In the genomic region with DNA sequence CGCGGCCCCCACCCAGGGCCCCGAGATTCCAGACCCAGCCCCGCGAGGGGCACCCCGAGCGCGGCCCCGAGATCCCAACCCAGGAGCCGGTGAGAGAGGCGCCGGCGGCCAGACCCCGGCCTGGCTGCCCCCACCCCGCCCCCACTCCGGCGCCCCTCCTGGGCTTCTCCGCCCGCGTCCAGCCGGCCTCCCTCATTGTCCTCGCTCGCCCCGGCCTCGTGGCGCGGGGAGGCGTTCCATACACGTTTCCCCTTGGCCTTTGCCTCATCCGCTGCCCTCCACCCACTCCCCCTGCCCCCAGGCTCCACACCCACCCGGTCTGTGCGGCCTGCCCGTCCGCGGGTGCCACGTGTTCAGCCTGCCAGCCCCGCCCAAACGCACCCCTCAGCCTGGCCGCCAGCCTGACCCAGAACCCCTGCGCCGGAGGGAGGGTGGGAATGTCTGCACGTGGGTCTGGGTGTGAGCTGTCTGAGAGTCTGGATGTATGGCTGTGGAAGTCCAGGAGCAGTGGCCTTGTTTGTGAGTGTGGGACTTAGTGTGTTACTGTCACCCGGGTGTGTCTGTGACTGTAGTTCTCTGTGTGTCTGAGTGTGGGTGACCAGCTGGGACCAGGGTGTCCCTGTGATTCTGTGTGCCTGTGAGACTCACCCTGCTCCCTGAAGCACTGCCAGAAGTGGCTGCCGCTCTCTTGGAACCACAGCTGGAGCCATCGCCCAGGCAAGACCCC, we compare ENCODE assay signal across 8 cellular contexts. TPM values are rescaled to one million over a fixed set of nuclear protein-coding genes. Genes with fewer than 3 reads are reported as not detected.
A peak's percentile ranks its signal among the peaks of the same experiment; 100 is the strongest.
DNase-seq lines count a peak whose midpoint lies in the region; ATAC-seq and TF ChIP-seq lines count a peak whose summit lies in the region.

No MANE protein-coding gene starts in this region.

- DNase-seq in A673 (ENCODE audit: low spot score): peak; percentile 42
- DNase-seq in GM12865 (ENCODE audit: low read depth): peak; percentile 58
- peak; percentile 75 for DNase-seq in astrocyte of the hippocampus (ENCODE audit: low read depth, low spot score)
- DNase-seq in spleen: peak; percentile 85
- DNase-seq in NCI-H1436 treated with DMSO at 0.1 percent for 48 hours (lab: John Stamatoyannopoulos, UW): no peak

- no peaks in the 10 kb centered on the region for H3K9me2 ChIP-seq in OCI-LY1 (ENCODE audit: low read depth, low read length)

- H3F3A ChIP-seq in OCI-LY1 (ENCODE audit: insufficient read depth, low read length): peaks cover 4% of the 10 kb centered on the region; the same call in 1 of the 2 replicates

- H3K9me3 ChIP-seq in A673 (ENCODE audit: low read depth, low read length, poor library complexity, severe bottlenecking): no peaks in the 10 kb centered on the region
- H3K9me3 ChIP-seq in OCI-LY1 (ENCODE audit: low read length): no peaks in the 10 kb centered on the region
- no peaks in the 10 kb centered on the region for H3K9me3 ChIP-seq in iPS-20b (ENCODE audit: insufficient read depth, low read depth, low read length)
- H3K9me3 ChIP-seq in spleen: no peaks in the 10 kb centered on the region

- 5 to 8% (median 5%) methylated on average over 25 to 45 of the region's 45 CpGs for WGBS in spleen, 5 donors

- peaks cover 27% of the 10 kb centered on the region for H3K4me1 ChIP-seq in A673 (ENCODE audit: insufficient read depth, low read length, poor library complexity, severe bottlenecking)
- peaks cover 32% of the 10 kb centered on the region for H3K4me1 ChIP-seq in OCI-LY1 (ENCODE audit: insufficient read depth, low read length, severe bottlenecking)
- H3K4me1 ChIP-seq in iPS-20b (ENCODE audit: insufficient read depth, low read length): peaks cover 7% of the 10 kb centered on the region; the same call in 1 of the 2 replicates
- peaks cover 25 to 78% (median 56%) of the 10 kb centered on the region in 6 donors for H3K4me1 ChIP-seq in spleen

- POLR2A ChIA-PET in A673 (lab: Charles Lee; ENCODE audit: low non-redundant PET): no interaction called here

- H3K9ac ChIP-seq in OCI-LY1 (ENCODE audit: low read length) (peak overlapping the region; percentile 37; the same call in 1 of the 2 replicates), iPS-20b (ENCODE audit: low read depth, low read length) (peak overlapping the region; percentile 89)

- CTCF ChIA-PET in A673 (lab: Charles Lee): no interaction called here

- H3K27ac ChIP-seq in A673 (ENCODE audit: low read depth, low read length, poor library complexity, severe bottlenecking) (peak overlapping the region; percentile 85), OCI-LY1 (ENCODE audit: low read depth, low read length, poor library complexity, severe bottlenecking) (no peak overlapping the region), iPS-20b (ENCODE audit: low read length) (no peak overlapping the region), spleen (peak overlapping the region in 6 of 8 donors; percentile 27 to 74 (median 50))

- H3K36me3 ChIP-seq in A673 (ENCODE audit: insufficient read depth, low read length, poor library complexity, severe bottlenecking): peaks cover 33% of the 10 kb centered on the region
- peaks cover 31% of the 10 kb centered on the region for H3K36me3 ChIP-seq in OCI-LY1 (ENCODE audit: insufficient read depth, low read length)
- peaks cover 40% of the 10 kb centered on the region for H3K36me3 ChIP-seq in iPS-20b (ENCODE audit: insufficient read depth, low read depth, low read length)
- H3K36me3 ChIP-seq in spleen: peaks cover 0 to 30% (median 16%) of the 10 kb centered on the region in 6 donors

- intact Hi-C loops in A673 (cut with micrococcal nuclease; ENCODE audit: unreplicated experiment) (no loop called here), spleen (cut with DNase I; ENCODE audit: low total_unique reads) (no loop called here)

- H3K4me3 ChIP-seq in A673 (ENCODE audit: low read depth, low read length, poor library complexity, severe bottlenecking): peak overlapping the region; percentile 65
- H3K4me3 ChIP-seq in GM12865 (ENCODE audit: low read depth, low read length): peak overlapping the region; percentile 68
- peak overlapping the region; percentile 56 for H3K4me3 ChIP-seq in OCI-LY1 (ENCODE audit: low read depth, low read length, poor library complexity, severe bottlenecking)
- H3K4me3 ChIP-seq in iPS-20b (ENCODE audit: low read length): peak overlapping the region; percentile 73
- peak overlapping the region; percentile 55 to 85 (median 67) for H3K4me3 ChIP-seq in spleen

- no peak overlapping the region for H2AFZ ChIP-seq in OCI-LY1 (ENCODE audit: low read length)

- H3K4me2 ChIP-seq in OCI-LY1 (ENCODE audit: low read length): peak overlapping the region; percentile 52

- no peak for ATAC-seq in GM21723 (IDR thresholded peaks at IDR 0.05; ENCODE audit: unreplicated experiment)

- H3K27me3 ChIP-seq in A673 (replicated peaks; ENCODE audit: insufficient read depth, low read depth, low read length, poor library complexity): no peaks in the 10 kb centered on the region
- 0 out of 2 replicates have a peak, but pooled peaks cover 8% of the 10 kb centered on the region for H3K27me3 ChIP-seq in OCI-LY1 (ENCODE audit: insufficient read depth, low read length)
- no peaks in the 10 kb centered on the region for H3K27me3 ChIP-seq in iPS-20b (ENCODE audit: insufficient read depth, low read length)
- H3K27me3 ChIP-seq in spleen (replicated peaks in 1 of 7): peaks cover 0 to 6% (median 0%) of the 10 kb centered on the region in 7 donors

- BruUV-seq in A673 (replicated peaks; lab: Mats Ljungman, UMichigan): no TSS peak

- no peaks in the 10 kb centered on the region for H4K20me1 ChIP-seq in OCI-LY1 (ENCODE audit: insufficient read depth, low read length)

- TF ChIP-seq CTCF in A673 (conservative IDR thresholded peaks at IDR 0.05; ENCODE audit: low read depth, low read length): no peak
- TF ChIP-seq CTCF in GM12865 (IDR thresholded peaks at IDR 0.05; ENCODE audit: insufficient read depth, low read depth, low read length, missing control alignments): no peak
- TF ChIP-seq CTCF in OCI-LY1 (IDR thresholded peaks at IDR 0.05; ENCODE audit: low read length): no peak
- TF ChIP-seq CTCF in spleen (IDR thresholded peaks at IDR 0.05 in 8 of 11, conservative IDR thresholded peaks at IDR 0.05 in 3 of 11): no peak

- TF ChIP-seq POLR2A in spleen (IDR thresholded peaks at IDR 0.05): no peak

- H3K79me2 ChIP-seq in OCI-LY1 (ENCODE audit: insufficient read depth, low read length): no peaks in the 10 kb centered on the region

RNA-seq across cellular contexts. Expression of gene B4GALT2, which starts 0.7 kb away (rescaled TPM):
- total RNA-seq in A673 (2021): 71.5 and 76.4 TPM in 2 replicates
- total RNA-seq in spleen: 10 to 100 TPM; 11.4 to 23.3 (median 13.2) TPM
- 10 to 100 TPM in 1 of 3 donors, 1 to 10 TPM in 2; 7.0 to 13.7 (median 7.7) TPM for polyA plus RNA-seq in spleen

RNA-seq across cellular contexts. Expression of gene ATP6V0B, which starts 4.9 kb away (rescaled TPM):
- total RNA-seq in A673 (2021): 153 and 181 TPM in 2 replicates
- 100 to 1,000 TPM; 124 to 219 (median 133) TPM for total RNA-seq in spleen
- polyA plus RNA-seq in spleen: 100 to 1,000 TPM; 176 to 205 (median 177) TPM

RNA-seq across cellular contexts. Expression of gene DPH2, which starts 9.9 kb away (rescaled TPM):
- 44.8 and 52.8 TPM in 2 replicates for total RNA-seq in A673 (2021)
- total RNA-seq in spleen: 10 to 100 TPM; 22.9 to 36.5 (median 26.1) TPM
- polyA plus RNA-seq in spleen: 10 to 100 TPM; 15.7 to 24.6 (median 17.6) TPM

RNA-seq across cellular contexts. Expression of gene CCDC24, which starts 11.7 kb away (rescaled TPM):
- total RNA-seq in A673 (2021): 5.6 and 7.9 TPM in 2 replicates
- total RNA-seq in spleen: 1 to 10 TPM; 3.3 to 7.0 (median 5.0) TPM
- 10 to 100 TPM in 2 of 3 donors, 1 to 10 TPM in 1; 7.5 to 25.9 (median 14.5) TPM for polyA plus RNA-seq in spleen

RNA-seq across cellular contexts. Expression of gene IPO13, which starts 32.9 kb away (rescaled TPM):
- total RNA-seq in A673 (2021): 44.1 and 53.4 TPM in 2 replicates
- total RNA-seq in spleen: 10 to 100 TPM; 18.2 to 27.4 (median 22.6) TPM
- 10 to 100 TPM; 10.5 to 19.4 (median 16.4) TPM for polyA plus RNA-seq in spleen

Comparison
In these comparisons a context has a peak if more than half of its experiments do, and no peak if none do; other contexts are left out.
1. H3K27ac ChIP-seq: peak in A673 (single experiment) and spleen (6 of 8); none in OCI-LY1 (single experiment) and iPS-20b (single experiment).
2. Peak in every context shown above with its lines, with median percentiles within 50 percentile points of each other: H3K4me3 ChIP-seq.